In genomic region chr5:143570989-143571388, GRCh38 we compare ENCODE assay signal across 15 cellular contexts.
DNase-seq lines count a peak whose midpoint lies in the region; ATAC-seq and TF ChIP-seq lines count a peak whose summit lies in the region.
"Had no signal": no experiment of that assay in that cellular context is flagged by ENCODE, and none has a peak within 500 bp of the region (broad histone marks: within the 10 kb centered on the region; RNA-seq: fewer than 3 reads in every experiment).

No MANE protein-coding gene starts in this region.

- H4K20me1 ChIP-seq in OCI-LY1 (ENCODE audit: insufficient read depth, low read length) (no peaks in the 10 kb centered on the region), hepatocyte (ENCODE audit: insufficient read depth, poor library complexity, severe bottlenecking) (no peaks in the 10 kb centered on the region)
- H4K20me1 ChIP-seq: BLaER1 treated with 17β-estradiol and CSF1 and Interleukin-3, amounts not matched to agents 10 nM and 100 nM had no signal

- 69% methylated on average over 4 of the region's 4 CpGs for WGBS in hepatocyte (ENCODE audit: low lambda C conversion rate, missing lambda C conversion rate)

- CTCF ChIA-PET in HEK293 (lab: Yijun Ruan, JAX) = interaction anchor here (0.6 kb wide), 1 partner anchor 29 kb away, joined by 3 read pairs; no protein-coding TSS in a partner anchor

- H3K79me2 ChIP-seq in OCI-LY1 (ENCODE audit: insufficient read depth, low read length) (no peaks in the 10 kb centered on the region), hepatocyte (no peaks in the 10 kb centered on the region)

- peaks cover 43% of the 10 kb centered on the region for H3K4me1 Mint-ChIP-seq in nephron
- H3K4me1 Mint-ChIP-seq: CD4-positive, CD25-positive, alpha-beta regulatory T cell; CD8-positive, alpha-beta memory T cell had no signal

- H3K4me3 Mint-ChIP-seq in nephron = no peak overlapping the region
- H3K4me3 Mint-ChIP-seq: B cell; CD4-positive, CD25-positive, alpha-beta regulatory T cell; CD8-positive, alpha-beta memory T cell had no signal

- DNase-seq in hepatocyte (ENCODE audit: low spot score) (no peak), putamen (ENCODE audit: low spot score) (no peak), SIG-M5 treated with dmso at 0.1 percent for 504 hours (lab: John Stamatoyannopoulos, UW; ENCODE audit: unreplicated experiment) (no peak)
- DNase-seq: CD4-positive, CD25-positive, alpha-beta regulatory T cell; CD8-positive, alpha-beta memory T cell; COR-L47; GOT3; H7 had no signal

- no peaks in the 10 kb centered on the region for H3K9me3 Mint-ChIP-seq in nephron
- H3K9me3 Mint-ChIP-seq: CD8-positive, alpha-beta memory T cell had no signal

- H3K9me3 ChIP-seq in HEK293 (ENCODE audit: control insufficient read depth, insufficient read depth, low read depth, low read length) (no peaks in the 10 kb centered on the region), OCI-LY1 (ENCODE audit: low read length) (no peaks in the 10 kb centered on the region), hepatocyte (ENCODE audit: low read depth) (no peaks in the 10 kb centered on the region)

- H3K27me3 Mint-ChIP-seq in nephron (ENCODE audit: low read depth) = no peaks in the 10 kb centered on the region
- H3K27me3 Mint-ChIP-seq: B cell had no signal

- H3K27ac Mint-ChIP-seq in nephron = peak overlapping the region in 2 of 3 experiments; percentile 46 to 73
- H3K27ac Mint-ChIP-seq: B cell; CD8-positive, alpha-beta memory T cell had no signal

- H2AFZ ChIP-seq in OCI-LY1 (ENCODE audit: low read length) = no peak overlapping the region
- no peak overlapping the region for H2AFZ ChIP-seq in hepatocyte

- H3K27me3 ChIP-seq in OCI-LY1 (ENCODE audit: insufficient read depth, low read length) (no peaks in the 10 kb centered on the region), hepatocyte (no peaks in the 10 kb centered on the region)
- H3K27me3 ChIP-seq: BLaER1 treated with 17β-estradiol and CSF1 and Interleukin-3, amounts not matched to agents 10 nM and 100 nM had no signal

- no peak for ATAC-seq in GM18498 (IDR thresholded peaks at IDR 0.05; ENCODE audit: unreplicated experiment)
- ATAC-seq: HCT116 had no signal

- H3K4me2 ChIP-seq in OCI-LY1 (ENCODE audit: low read length) (no peak overlapping the region), hepatocyte (no peak overlapping the region)

- H3K9me2 ChIP-seq in OCI-LY1 (ENCODE audit: low read depth, low read length) (no peaks in the 10 kb centered on the region), hepatocyte (replicated peaks; ENCODE audit: insufficient read depth) (no peaks in the 10 kb centered on the region)

- no peak overlapping the region for H3K9ac ChIP-seq in OCI-LY1 (ENCODE audit: low read length)
- H3K9ac ChIP-seq: BLaER1 treated with 17β-estradiol and CSF1 and Interleukin-3, amounts not matched to agents 10 nM and 100 nM had no signal

- POLR2A ChIA-PET in HEK293 (lab: Yijun Ruan, JAX) = no interaction called here

- no peaks in the 10 kb centered on the region for H3F3A ChIP-seq in OCI-LY1 (ENCODE audit: insufficient read depth, low read length)

- H3K4me1 ChIP-seq in HEK293 (ENCODE audit: control insufficient read depth, insufficient read depth, low read length) (no peaks in the 10 kb centered on the region), OCI-LY1 (ENCODE audit: insufficient read depth, low read length, severe bottlenecking) (peaks cover 54% of the 10 kb centered on the region), hepatocyte (ENCODE audit: insufficient read depth) (peaks cover 14% of the 10 kb centered on the region)

- TF ChIP-seq CTCF in HEK293 (tag by site-specific recombination; IDR thresholded peaks at IDR 0.05) (no peak), OCI-LY1 (IDR thresholded peaks at IDR 0.05; ENCODE audit: low read length) (no peak), hepatocyte (IDR thresholded peaks at IDR 0.05; ENCODE audit: poor library complexity) (no peak), nephron (IDR thresholded peaks at IDR 0.05; ENCODE audit: unreplicated experiment in 3 of 3) (no peak)

- H3K36me3 Mint-ChIP-seq in nephron (ENCODE audit: low read depth) = no peaks in the 10 kb centered on the region
- H3K36me3 Mint-ChIP-seq: CD4-positive, CD25-positive, alpha-beta regulatory T cell; CD8-positive, alpha-beta memory T cell had no signal

- H3K27ac ChIP-seq in HEK293 (ENCODE audit: extremely low read depth, low read depth, low read length) (no peak overlapping the region), OCI-LY1 (ENCODE audit: low read depth, low read length, poor library complexity, severe bottlenecking) (peak overlapping the region; percentile 14), hepatocyte (peak overlapping the region; percentile 78)
- H3K27ac ChIP-seq: BLaER1 treated with 17β-estradiol and CSF1 and Interleukin-3, amounts not matched to agents 10 nM and 100 nM had no signal

- H3K4me3 ChIP-seq in HEK293 (ENCODE audit: low read depth, low read length) (no peak overlapping the region), OCI-LY1 (ENCODE audit: low read depth, low read length, poor library complexity, severe bottlenecking) (no peak overlapping the region), hepatocyte (no peak overlapping the region)
- H3K4me3 ChIP-seq: BLaER1 treated with 17β-estradiol and CSF1 and Interleukin-3, amounts not matched to agents 10 nM and 100 nM had no signal

- H3K36me3 ChIP-seq in HEK293 (ENCODE audit: control insufficient read depth in 2 of 2, insufficient read depth in 1 of 2, low read length in 2 of 2) (no peaks in the 10 kb centered on the region), OCI-LY1 (ENCODE audit: insufficient read depth, low read length) (no peaks in the 10 kb centered on the region), hepatocyte (replicated peaks; ENCODE audit: insufficient read depth, low read depth) (no peaks in the 10 kb centered on the region)
- H3K36me3 ChIP-seq: BLaER1 treated with 17β-estradiol and CSF1 and Interleukin-3, amounts not matched to agents 10 nM and 100 nM had no signal

TF ChIP-seq in HEK293, 187 proteins besides CTCF, POLR2A, EP300 and RAD21:
- TF ChIP-seq ZNF544 (tag by site-specific recombination; IDR thresholded peaks at IDR 0.05) = no peak
- peak; percentile 73 for TF ChIP-seq ZBTB20 (tag by site-specific recombination; IDR thresholded peaks at IDR 0.05)
TF ChIP-seq in HEK293: peak in this region for 1.
